Comparison of ENCODE assay signal across 8 cellular contexts in genomic region chr15:75646944-75647364, GRCh38. TPM values are rescaled to one million over a fixed set of nuclear protein-coding genes. Genes with fewer than 3 reads are reported as not detected.
A peak's percentile ranks its signal among the peaks of the same experiment; 100 is the strongest.
DNase-seq lines count a peak whose midpoint lies in the region; ATAC-seq, FAIRE-seq and TF ChIP-seq lines count a peak whose summit lies in the region.

No MANE protein-coding gene starts in this region.

- H3K9ac ChIP-seq in kidney (ENCODE audit: low read length in 2 of 2), result peak overlapping the region; percentile 95 to 99

- H3K27ac ChIP-seq in ascending aorta, result peak overlapping the region; percentile 98 to 99
- H3K27ac ChIP-seq in kidney (ENCODE audit: low read depth in 2 of 2, low read length in 2 of 2), result peak overlapping the region; percentile 96

- peaks cover 17 to 37% of the 10 kb centered on the region in 2 donors for H3K4me1 ChIP-seq in ascending aorta
- peaks cover 29 to 42% of the 10 kb centered on the region in 2 donors for H3K4me1 ChIP-seq in kidney (ENCODE audit: control insufficient read depth in 1 of 2, insufficient read depth in 1 of 2, low read depth in 1 of 2, low read length in 2 of 2)

- ATAC-seq in stimulated activated naive CD8-positive, alpha-beta T cell treated with anti-CD3 and anti-CD28 coated beads, Interleukin-15, Interleukin-2, amounts not matched to agents 100 U/mL and 50 U/mL, for 24 hours, result peak; percentile 2
- no peak for ATAC-seq in HG03342 (IDR thresholded peaks at IDR 0.05; ENCODE audit: unreplicated experiment)

- H3K4me3 ChIP-seq in ascending aorta, result peak overlapping the region; percentile 86 to 94
- peak overlapping the region; percentile 93 to 96 for H3K4me3 ChIP-seq in kidney (ENCODE audit: low read length in 2 of 2)

- H3K36me3 ChIP-seq in ascending aorta (peaks cover 0 to 8% of the 10 kb centered on the region in 2 donors), kidney (ENCODE audit: control insufficient read depth in 1 of 2, insufficient read depth in 2 of 2, low read length in 2 of 2) (peaks cover 0 to 6% of the 10 kb centered on the region in 2 donors)

- FAIRE-seq in kidney (lab: Jason Lieb, UNC), result no peak

- DNase-seq in CD1c-positive myeloid dendritic cell (ENCODE audit: extremely low spot score) (peak; percentile 56), HuH-7 (ENCODE audit: low spot score) (peak; percentile 51), ascending aorta (ENCODE audit: low spot score in 2 of 2) (no peak), kidney (peak; percentile 81), NCI-H1048 (lab: John Stamatoyannopoulos, UW) (no peak), middle frontal gyrus (ENCODE audit: extremely low spot score, low spot score) (no peak)
- no peak for DNase-seq in stimulated activated naive CD8-positive, alpha-beta T cell treated with anti-CD3 and anti-CD28 coated beads, Interleukin-15, Interleukin-2, amounts not matched to agents 100 U/mL and 50 U/mL, for 24 hours

- H3K27me3 ChIP-seq in ascending aorta, result no peaks in the 10 kb centered on the region

- H3K9me3 ChIP-seq in ascending aorta (no peaks in the 10 kb centered on the region), kidney (ENCODE audit: control insufficient read depth in 1 of 2, low read length in 2 of 2) (no peaks in the 10 kb centered on the region)

- TF ChIP-seq CTCF in ascending aorta (IDR thresholded peaks at IDR 0.05) (no peak), kidney (IDR thresholded peaks at IDR 0.05; ENCODE audit: borderline replicate concordance, extremely low read depth, insufficient read depth) (no peak)

- intact Hi-C loops in ascending aorta (cut with DNase I) (loop anchor here (1.0 to 5.0 kb wide), 3 partner anchors 14 to 195 kb away; partner anchors contain the start of genes SIN3A and SNUPN), kidney (cut with DNase I) (no loop called here)

RNA-seq across cellular contexts. Expression of gene SNX33, which starts 0.8 kb away (rescaled TPM):
- total RNA-seq in ascending aorta, result 53.5 TPM
- 20.2 TPM for total RNA-seq in kidney
- polyA plus RNA-seq in kidney (ENCODE audit: insufficient read depth, low read depth, low replicate concordance), result 14.2 TPM

RNA-seq across cellular contexts. Expression of gene IMP3, which starts 6.9 kb away (rescaled TPM):
- total RNA-seq in ascending aorta, result 159 TPM
- total RNA-seq in kidney, result 52.0 TPM
- 95.0 TPM for polyA plus RNA-seq in kidney (ENCODE audit: insufficient read depth, low read depth, low replicate concordance)

RNA-seq across cellular contexts. Expression of gene SNUPN, which starts 21.4 kb away (rescaled TPM):
- total RNA-seq in ascending aorta, result 6.7 TPM
- 24.1 TPM for total RNA-seq in kidney
- 37.4 TPM for polyA plus RNA-seq in kidney (ENCODE audit: insufficient read depth, low read depth, low replicate concordance)

Comparison
In these comparisons a context has a peak if more than half of its experiments do, and no peak if none do; other contexts are left out.
1. DNase-seq: peak in CD1c-positive myeloid dendritic cell (single experiment), HuH-7 (single experiment) and kidney (single experiment); none in ascending aorta (0 of 2), stimulated activated naive CD8-positive, alpha-beta T cell treated with anti-CD3 and anti-CD28 coated beads, Interleukin-15, Interleukin-2, amounts not matched to agents 100 U/mL and 50 U/mL, for 24 hours (single experiment), NCI-H1048 (single experiment) and middle frontal gyrus (single experiment).